ENCODE assay signal across 19 cellular contexts in genomic region chr3:139309880-139310279, GRCh38. TPM values are rescaled to one million over a fixed set of nuclear protein-coding genes. Genes with fewer than 3 reads are reported as not detected.
DNase-seq lines count a peak whose midpoint lies in the region; FAIRE-seq lines count a peak whose summit lies in the region.
"Had no signal": no experiment of that assay in that cellular context is flagged by ENCODE, and none has a peak within 500 bp of the region (broad histone marks: within the 10 kb centered on the region; RNA-seq: fewer than 3 reads in every experiment).

No MANE protein-coding gene starts in this region.

- no peaks in the 10 kb centered on the region for H3K36me3 ChIP-seq in SJCRH30
- H3K36me3 ChIP-seq: cardiac muscle cell, left lung, suprapubic skin had no signal

- H3K4me3 ChIP-seq in SJCRH30, result no peak overlapping the region
- H3K4me3 ChIP-seq: cardiac muscle cell, left lung, suprapubic skin had no signal

- H3K4me1 ChIP-seq in SJCRH30, result no peaks in the 10 kb centered on the region
- H3K4me1 ChIP-seq: left lung, suprapubic skin had no signal

- H3K27me3 ChIP-seq in SJCRH30, result no peaks in the 10 kb centered on the region
- H3K27me3 ChIP-seq: cardiac muscle cell, left lung had no signal

- H3K4me1 Mint-ChIP-seq in activated T-cell treated with anti-CD3 and anti-CD28 coated beads, Interleukin-2, amount 50 U/mL, for 24 hours (ENCODE audit: low read depth), result no peaks in the 10 kb centered on the region

- H3K9me3 Mint-ChIP-seq in activated T-cell treated with anti-CD3 and anti-CD28 coated beads, Interleukin-2, amount 50 U/mL, for 24 hours, result no peaks in the 10 kb centered on the region
- H3K9me3 Mint-ChIP-seq: natural killer cell treated with Interleukin-12 subunit alpha and Interleukin-12 subunit beta and Interleukin-15 and Interleukin-18, amount 100 ng/mL, for 72 hours had no signal

- no peak overlapping the region for H3K27ac ChIP-seq in SJCRH30
- H3K27ac ChIP-seq: 22Rv1, cardiac muscle cell, left lung, suprapubic skin had no signal

- H3K4me3 Mint-ChIP-seq in activated T-cell treated with anti-CD3 and anti-CD28 coated beads, Interleukin-2, amount 50 U/mL, for 24 hours, result no peak overlapping the region
- H3K4me3 Mint-ChIP-seq: natural killer cell treated with Interleukin-12 subunit alpha and Interleukin-12 subunit beta and Interleukin-15 and Interleukin-18, amount 100 ng/mL, for 72 hours had no signal

- peak; percentile 33 for DNase-seq in activated effector memory CD4-positive, alpha-beta T cell treated with anti-CD3 and anti-CD28 coated beads, Interleukin-2, amount 50 U/mL, for 16 hours
- DNase-seq in activated effector memory CD4-positive, alpha-beta T cell treated with Interleukin-2 at 50 U/mL for 16 hours, result no peak
- DNase-seq in SW480 (ENCODE audit: low spot score) (peak; percentile 88), foreskin melanocyte (peak; percentile 40), urothelium cell line (ENCODE audit: low spot score) (peak; percentile 37), SJCRH30 (no peak)
- no peak for DNase-seq in stimulated activated CD4-positive, alpha-beta T cell treated with anti-CD3 and anti-CD28 coated beads, Interleukin-15, amount 100 ng/mL, for 24 hours
- no peak for DNase-seq in activated T-cell treated with anti-CD3 and anti-CD28 coated beads, Interleukin-2, amount 50 U/mL, for 24 hours
- DNase-seq: activated gamma-delta T cell, left lung, NCI-H187 treated with DMSO at 0.1 percent for 48 hours, NCI-H69 had no signal

- FAIRE-seq in urothelium cell line (lab: Jason Lieb, UNC), result no peak
- FAIRE-seq: D721Med, TTC549 had no signal

- no peaks in the 10 kb centered on the region for H3K36me3 Mint-ChIP-seq in activated T-cell treated with anti-CD3 and anti-CD28 coated beads, Interleukin-2, amount 50 U/mL, for 24 hours (ENCODE audit: low read depth)
- H3K36me3 Mint-ChIP-seq: IgD-negative memory B cell; natural killer cell treated with Interleukin-12 subunit alpha and Interleukin-12 subunit beta and Interleukin-15 and Interleukin-18, amount 100 ng/mL, for 72 hours had no signal

- no peaks in the 10 kb centered on the region for H3K9me3 ChIP-seq in SJCRH30 (replicated peaks)
- H3K9me3 ChIP-seq: left lung, suprapubic skin had no signal

- H3K27ac Mint-ChIP-seq in activated T-cell treated with anti-CD3 and anti-CD28 coated beads, Interleukin-2, amount 50 U/mL, for 24 hours, result no peak overlapping the region
- H3K27ac Mint-ChIP-seq: IgD-negative memory B cell; natural killer cell treated with Interleukin-12 subunit alpha and Interleukin-12 subunit beta and Interleukin-15 and Interleukin-18, amount 100 ng/mL, for 72 hours had no signal

- peaks cover 10% of the 10 kb centered on the region for H3K27me3 Mint-ChIP-seq in activated T-cell treated with anti-CD3 and anti-CD28 coated beads, Interleukin-2, amount 50 U/mL, for 24 hours

RNA-seq across cellular contexts. Expression of gene MRPS22, which starts 33.9 kb away (rescaled TPM):
- total RNA-seq in SJCRH30 (2014; rRNA removed; shearing (Covaris generic)), result 94.8 and 95.3 TPM in 2 replicates

Comparison
In these comparisons a context has a peak if more than half of its experiments do, and no peak if none do; other contexts are left out.
1. DNase-seq: peak in activated effector memory CD4-positive, alpha-beta T cell treated with anti-CD3 and anti-CD28 coated beads, Interleukin-2, amount 50 U/mL, for 16 hours (single experiment), SW480 (single experiment), foreskin melanocyte (single experiment) and urothelium cell line (single experiment); none in activated effector memory CD4-positive, alpha-beta T cell treated with Interleukin-2 at 50 U/mL for 16 hours (single experiment), SJCRH30 (0 of 2), stimulated activated CD4-positive, alpha-beta T cell treated with anti-CD3 and anti-CD28 coated beads, Interleukin-15, amount 100 ng/mL, for 24 hours (single experiment) and activated T-cell treated with anti-CD3 and anti-CD28 coated beads, Interleukin-2, amount 50 U/mL, for 24 hours (single experiment).